In genomic region chr4:11151500-11151899, GRCh38 we compare ENCODE assay signal across 19 cellular contexts.
"Had no signal": no experiment of that assay in that cellular context is flagged by ENCODE, and none has a peak within 500 bp of the region (broad histone marks: within the 10 kb centered on the region; RNA-seq: fewer than 3 reads in every experiment).

No MANE protein-coding gene starts in this region.

- H3K9me3 ChIP-seq: adrenal gland, body of pancreas, breast epithelium, SJSA1, SK-N-SH had no signal

- H3K36me3 ChIP-seq: adrenal gland, breast epithelium, SJSA1 had no signal

- H3K4me1 ChIP-seq: adrenal gland, body of pancreas, breast epithelium, SJSA1 had no signal

- H3K27ac ChIP-seq: adrenal gland, body of pancreas, breast epithelium, KMS-11, SJSA1 had no signal

- H3K27me3 ChIP-seq: body of pancreas, breast epithelium, SJSA1 had no signal

- ATAC-seq: activated CD8-positive, alpha-beta T cell treated with anti-CD3 and anti-CD28 coated beads for 36 hours; activated naive CD4-positive, alpha-beta T cell treated with anti-CD3 and anti-CD28 coated beads, Interleukin-2, amount 50 U/mL, for 72 hours; body of pancreas; Panc1 had no signal

- H3K4me3 ChIP-seq: adrenal gland, body of pancreas, breast epithelium, SJSA1 had no signal

- DNase-seq: activated CD4-positive, alpha-beta T cell treated with anti-CD3 and anti-CD28 coated beads, Interleukin-2, amount 10 ng/mL, durations not matched to agents 24 days and 14 days; activated CD4-positive, alpha-beta T cell treated with anti-CD3 and anti-CD28 coated beads, Interleukin-2, amount 50 U/mL, for 4 hours; activated CD8-positive, alpha-beta T cell treated with anti-CD3 and anti-CD28 coated beads for 36 hours; activated gamma-delta T cell treated with Interleukin-2 at 50 U/mL for 16 hours; activated naive CD4-positive, alpha-beta T cell treated with anti-CD3 and anti-CD28 coated beads for 36 hours; activated T-cell treated with anti-CD3 and anti-CD28 coated beads, Interleukin-2, amount 50 U/mL, for 24 hours; adrenal gland; body of pancreas; NCI-H187; NCI-H2081 treated with DMSO at 0.1 percent for 48 hours; NCI-H446; NCI-H82; SHP77; SK-N-SH had no signal
